ENCODE assay signal across 10 cellular contexts in genomic region chr11:61969391-61969758, GRCh38. TPM values are rescaled to one million over a fixed set of nuclear protein-coding genes. Genes with fewer than 3 reads are reported as not detected.
DNase-seq lines count a peak whose midpoint lies in the region; TF ChIP-seq lines count a peak whose summit lies in the region.
"Had no signal": no experiment of that assay in that cellular context is flagged by ENCODE, and none has a peak within 500 bp of the region (broad histone marks: within the 10 kb centered on the region; RNA-seq: fewer than 3 reads in every experiment).

No MANE protein-coding gene starts in this region.

- POLR2A ChIA-PET in PC-9 (lab: Charles Lee; ENCODE audit: unreplicated experiment): interaction anchor here (0.5 to 2.5 kb wide), 7 partner anchors 41 to 784 kb away, joined by 3 to 42 read pairs (median 3); no protein-coding TSS in a partner anchor

- BruUV-seq in PC-9 (replicated peaks; lab: Mats Ljungman, UMichigan): no TSS peak

- H3K4me1 ChIP-seq in BLaER1 treated with 17β-estradiol and CSF1 and Interleukin-3, amounts not matched to agents 10 nM and 100 nM: peaks cover 45 to 80% (median 68%) of the 10 kb centered on the region in 10 experiments
- H3K4me1 ChIP-seq in PC-9 (replicated peaks; ENCODE audit: insufficient read depth) (peaks cover 63% of the 10 kb centered on the region), endodermal cell (ENCODE audit: control insufficient read depth, insufficient read depth, low read length) (peaks cover 18% of the 10 kb centered on the region), osteoblast (ENCODE audit: insufficient read depth, low read length) (peaks cover 62% of the 10 kb centered on the region)

- peak overlapping the region in 10 of 11 experiments; percentile 85 to 100 (median 98); a peak in 17 of 22 replicates for H3K9ac ChIP-seq in BLaER1 treated with 17β-estradiol and CSF1 and Interleukin-3, amounts not matched to agents 10 nM and 100 nM
- no peak overlapping the region for H3K9ac ChIP-seq in endodermal cell (ENCODE audit: extremely low read depth, low read length, poor library complexity, severe bottlenecking)

- peak overlapping the region; percentile 97 for H3K4me3 Mint-ChIP-seq in endodermal cell

- peaks cover 29 to 31% (median 30%) of the 10 kb centered on the region in 11 experiments for H4K20me1 ChIP-seq in BLaER1 treated with 17β-estradiol and CSF1 and Interleukin-3, amounts not matched to agents 10 nM and 100 nM
- H4K20me1 ChIP-seq in PC-9 (ENCODE audit: insufficient read depth) (peaks cover 26% of the 10 kb centered on the region), osteoblast (ENCODE audit: insufficient read depth, low read length) (peaks cover 26% of the 10 kb centered on the region)

- H3K36me3 ChIP-seq in BLaER1 treated with 17β-estradiol and CSF1 and Interleukin-3, amounts not matched to agents 10 nM and 100 nM: peaks cover 16 to 30% (median 26%) of the 10 kb centered on the region in 11 experiments
- H3K36me3 ChIP-seq in PC-9 (ENCODE audit: low read depth) (peaks cover 26% of the 10 kb centered on the region), endodermal cell (ENCODE audit: control insufficient read depth, insufficient read depth, low read length) (peaks cover 21% of the 10 kb centered on the region), osteoblast (ENCODE audit: insufficient read depth, low read length) (peaks cover 14% of the 10 kb centered on the region)

- WGBS in endodermal cell (ENCODE audit: insufficient coverage in 1 of 2, insufficient read length in 1 of 2), 2 experiments: 91 to 98% methylated on average over 7 of the region's 7 CpGs

- H3K9me3 ChIP-seq in BLaER1 treated with 17β-estradiol and CSF1 and Interleukin-3, amounts not matched to agents 10 nM and 100 nM (replicated peaks in 1 of 11): peaks cover 0 to 13% (median 0%) of the 10 kb centered on the region in 11 experiments; a peak in 3 of 22 replicates
- H3K9me3 ChIP-seq in PC-9 (ENCODE audit: insufficient read depth, low read depth) (no peaks in the 10 kb centered on the region), endodermal cell (ENCODE audit: control insufficient read depth, low read length) (no peaks in the 10 kb centered on the region), osteoblast (ENCODE audit: low read depth, low read length) (no peaks in the 10 kb centered on the region)

- no peak for TF ChIP-seq CTCF in PC-9 (conservative IDR thresholded peaks at IDR 0.05)
- no peak for TF ChIP-seq CTCF in endodermal cell (conservative IDR thresholded peaks at IDR 0.05)
- no peak for TF ChIP-seq CTCF in osteoblast (IDR thresholded peaks at IDR 0.05; ENCODE audit: extremely low read depth, low read depth, low read length)

- H3K27me3 ChIP-seq in BLaER1 treated with 17β-estradiol and CSF1 and Interleukin-3, amounts not matched to agents 10 nM and 100 nM: no peaks in the 10 kb centered on the region
- H3K27me3 ChIP-seq in PC-9 (ENCODE audit: insufficient read depth, low read depth) (no peaks in the 10 kb centered on the region), endodermal cell (ENCODE audit: control insufficient read depth, insufficient read depth, low read length, poor library complexity, severe bottlenecking) (no peaks in the 10 kb centered on the region), osteoblast (ENCODE audit: insufficient read depth, low read length) (no peaks in the 10 kb centered on the region)

- H3K4me2 ChIP-seq in BLaER1 treated with 17β-estradiol and CSF1 and Interleukin-3, amounts not matched to agents 10 nM and 100 nM: peak overlapping the region; percentile 84 to 98 (median 89); a peak in 21 of 22 replicates
- H3K4me2 ChIP-seq in PC-9 (peak overlapping the region; percentile 99), osteoblast (ENCODE audit: insufficient read depth, low read length) (peak overlapping the region; percentile 12)

- peaks cover 47% of the 10 kb centered on the region for H3K4me1 Mint-ChIP-seq in endodermal cell

- H3K79me2 ChIP-seq in PC-9 (ENCODE audit: low read depth) (peaks cover 62% of the 10 kb centered on the region), osteoblast (ENCODE audit: insufficient read depth, low read length) (peaks cover 39% of the 10 kb centered on the region)

- no peak overlapping the region for H3K27ac Mint-ChIP-seq in endodermal cell

- H2AFZ ChIP-seq in PC-9 (no peak overlapping the region), osteoblast (ENCODE audit: low read length) (no peak overlapping the region)

- no peak for DNase-seq in PC-9
- no peak for DNase-seq in endodermal cell
- no peak for DNase-seq in osteoblast (ENCODE audit: insufficient read length, low spot score, missing footprints)
- DNase-seq in erythroblast (lab: John Stamatoyannopoulos, UW): no peak
- DNase-seq in HuH-7 (ENCODE audit: low spot score): no peak
- DNase-seq in NCI-H146 (lab: John Stamatoyannopoulos, UW): no peak
- no peak for DNase-seq in DMS153 (lab: John Stamatoyannopoulos, UW)
- DNase-seq: NCI-H1092 had no signal

- H3K4me3 ChIP-seq in BLaER1 treated with 17β-estradiol and CSF1 and Interleukin-3, amounts not matched to agents 10 nM and 100 nM: peak overlapping the region in 6 of 10 experiments; percentile 82 to 98 (median 94); a peak in 11 of 20 replicates
- peak overlapping the region; percentile 97 for H3K4me3 ChIP-seq in PC-9
- no peak overlapping the region for H3K4me3 ChIP-seq in endodermal cell (ENCODE audit: low read length)
- H3K4me3 ChIP-seq in osteoblast (ENCODE audit: insufficient read depth, low read length): no peak overlapping the region

- TF ChIP-seq POLR2A in erythroblast (IDR thresholded peaks at IDR 0.05; ENCODE audit: low read length): no peak

- H3K27me3 Mint-ChIP-seq in endodermal cell (ENCODE audit: insufficient read depth): no peaks in the 10 kb centered on the region

- H3K36me3 Mint-ChIP-seq in endodermal cell (ENCODE audit: low read depth): peaks cover 25% of the 10 kb centered on the region

- CTCF ChIA-PET in PC-9 (lab: Charles Lee): interaction anchor here (0.7 kb wide), 1 partner anchor 106 kb away, joined by 3 read pairs; no protein-coding TSS in a partner anchor

- H3K9me3 Mint-ChIP-seq in endodermal cell: no peaks in the 10 kb centered on the region

- H3F3A ChIP-seq in PC-9 (ENCODE audit: insufficient read depth, low read depth): peaks cover 89% of the 10 kb centered on the region

- H3K9me2 ChIP-seq in PC-9 (ENCODE audit: insufficient read depth): no peaks in the 10 kb centered on the region

- H3K27ac ChIP-seq in BLaER1 treated with 17β-estradiol and CSF1 and Interleukin-3, amounts not matched to agents 10 nM and 100 nM: peak overlapping the region; percentile 92 to 100 (median 98)
- peak overlapping the region; percentile 99 for H3K27ac ChIP-seq in PC-9
- H3K27ac ChIP-seq in endodermal cell (ENCODE audit: low read depth, low read length): no peak overlapping the region
- H3K27ac ChIP-seq in osteoblast (ENCODE audit: low read depth, low read length): peak overlapping the region; percentile 98

- intact Hi-C loops in PC-9 (cut with micrococcal nuclease; ENCODE audit: unreplicated experiment): loop anchor here (5.0 kb wide), 1 partner anchor 888 kb away; no protein-coding TSS in a partner anchor

RNA-seq across cellular contexts. Expression of gene FTH1, which starts 1.9 kb away (rescaled TPM):
- 6,804 and 8,986 TPM in 2 replicates for total RNA-seq in PC-9 (2021)
- total RNA-seq in endodermal cell: 1,000 to 10,000 TPM; 2,226 to 2,809 TPM
- 2,223 TPM for polyA plus RNA-seq in endodermal cell (2013, experiment 1 of 2)
- 2,173 TPM for polyA plus RNA-seq in endodermal cell (2013, experiment 2 of 2)
- 1,459 and 1,507 TPM in 2 replicates for total RNA-seq in osteoblast

RNA-seq across cellular contexts. Expression of gene BEST1, which starts 19.2 kb away (rescaled TPM):
- total RNA-seq in PC-9 (2021) (0.81 and 1.2 TPM in 2 replicates), endodermal cell (under 1 TPM; 0.26 to 0.40 TPM), osteoblast (5.6 and 8.0 TPM in 2 replicates)
- polyA plus RNA-seq in endodermal cell (2013, experiment 1 of 2): 0.82 TPM
- polyA plus RNA-seq in endodermal cell (2013, experiment 2 of 2): 0.75 TPM
- total RNA-seq: glomerular endothelial cell had no signal

RNA-seq across cellular contexts. Expression of gene RAB3IL1, which starts 52.0 kb away (rescaled TPM):
- total RNA-seq in PC-9 (2021) (4.4 and 10.4 TPM in 2 replicates), endodermal cell (10 to 100 TPM in 1 of 2 donors, 1 to 10 TPM in 1; 9.7 to 14.9 TPM), osteoblast (15.9 and 20.3 TPM in 2 replicates)
- 8.2 TPM for polyA plus RNA-seq in endodermal cell (2013, experiment 1 of 2)
- 3.6 TPM for polyA plus RNA-seq in endodermal cell (2013, experiment 2 of 2)

Comparison
In these comparisons a context has a peak if more than half of its experiments do, and no peak if none do; other contexts are left out.
1. H3K4me2 ChIP-seq: peak in every context shown above with its lines; median percentile 99 in PC-9; 89 in BLaER1 treated with 17β-estradiol and CSF1 and Interleukin-3, amounts not matched to agents 10 nM and 100 nM; 12 in osteoblast.
2. H3K4me3 ChIP-seq: peak in BLaER1 treated with 17β-estradiol and CSF1 and Interleukin-3, amounts not matched to agents 10 nM and 100 nM (6 of 10) and PC-9 (single experiment); none in endodermal cell (single experiment) and osteoblast (single experiment).